Comparison of ENCODE assay signal across 1 cellular context in genomic region chr3:71238267-71238985, GRCh38.
TF ChIP-seq lines count a peak whose summit lies in the region.

No MANE protein-coding gene starts in this region.

TF ChIP-seq in IMR-90, 13 proteins besides CTCF, POLR2A, EP300 and RAD21 (continued from another document):
- no peak for TF ChIP-seq RFX5 (IDR thresholded peaks at IDR 0.05; ENCODE audit: low read depth, low read length)
- TF ChIP-seq BHLHE40 (IDR thresholded peaks at IDR 0.05; ENCODE audit: low read depth, low read length), result no peak
- TF ChIP-seq MXI1 (IDR thresholded peaks at IDR 0.05; ENCODE audit: borderline replicate concordance, low read depth, low read length), result no peak
- no peak for TF ChIP-seq CEBPB (IDR thresholded peaks at IDR 0.05; ENCODE audit: low read depth, low read length)
- TF ChIP-seq MAFK (IDR thresholded peaks at IDR 0.05; ENCODE audit: low read depth, low read length), result no peak
- no peak for TF ChIP-seq CHD1 (IDR thresholded peaks at IDR 0.05; ENCODE audit: low read depth, low read length)
- no peak for TF ChIP-seq RCOR1 (IDR thresholded peaks at IDR 0.05; ENCODE audit: insufficient replicate concordance, low read length)
TF ChIP-seq in IMR-90: peak in this region for 0.
